ENCODE assay signal across 8 cellular contexts in genomic region chr19:8335343-8336071, GRCh38. TPM values are rescaled to one million over a fixed set of nuclear protein-coding genes. Genes with fewer than 3 reads are reported as not detected.
DNase-seq lines count a peak whose midpoint lies in the region; ATAC-seq, FAIRE-seq and TF ChIP-seq lines count a peak whose summit lies in the region.

No MANE protein-coding gene starts in this region.

- no peak overlapping the region for H3K27ac Mint-ChIP-seq in CD4-positive, CD25-positive, alpha-beta regulatory T cell
- no peak overlapping the region for H3K27ac Mint-ChIP-seq in activated T-cell treated with anti-CD3 and anti-CD28 coated beads, Interleukin-2, amount 50 U/mL, for 24 hours

- H3K4me3 ChIP-seq in CD4-positive, CD25-positive, alpha-beta regulatory T cell (ENCODE audit: low read depth, low read length), result no peak overlapping the region
- peak overlapping the region; percentile 5 for H3K4me3 ChIP-seq in kidney epithelial cell (ENCODE audit: low read depth, low read length)
- H3K4me3 ChIP-seq in kidney (ENCODE audit: low read length in 2 of 2), result no peak overlapping the region

- TF ChIP-seq CTCF in kidney epithelial cell (IDR thresholded peaks at IDR 0.05; ENCODE audit: insufficient read depth, low read length, poor library complexity, severe bottlenecking) (peak; percentile 9), kidney (IDR thresholded peaks at IDR 0.05; ENCODE audit: borderline replicate concordance, extremely low read depth, insufficient read depth) (no peak)

- H3K27ac ChIP-seq in CD4-positive, CD25-positive, alpha-beta regulatory T cell (ENCODE audit: insufficient read depth, low read length, poor library complexity, severe bottlenecking), result no peak overlapping the region
- H3K27ac ChIP-seq in kidney (ENCODE audit: low read depth in 2 of 2, low read length in 2 of 2), result no peak overlapping the region

- peak overlapping the region in 2 of 4 donors; percentile 16 to 61 for H3K4me3 Mint-ChIP-seq in CD4-positive, CD25-positive, alpha-beta regulatory T cell
- peak overlapping the region; percentile 40 for H3K4me3 Mint-ChIP-seq in activated T-cell treated with anti-CD3 and anti-CD28 coated beads, Interleukin-2, amount 50 U/mL, for 24 hours

- FAIRE-seq in kidney (lab: Jason Lieb, UNC), result no peak

- peak in 1 of 2 donors; percentile 25 for ATAC-seq in CD4-positive, CD25-positive, alpha-beta regulatory T cell (ENCODE audit: low read depth in 2 of 2)
- peak; percentile 45 for ATAC-seq in GM18909 (IDR thresholded peaks at IDR 0.05; ENCODE audit: poor library complexity, unreplicated experiment)
- no peak for ATAC-seq in GM21515 (IDR thresholded peaks at IDR 0.05; ENCODE audit: unreplicated experiment)

- H3K36me3 Mint-ChIP-seq in CD4-positive, CD25-positive, alpha-beta regulatory T cell, result peaks cover 3% of the 10 kb centered on the region
- no peaks in the 10 kb centered on the region for H3K36me3 Mint-ChIP-seq in activated T-cell treated with anti-CD3 and anti-CD28 coated beads, Interleukin-2, amount 50 U/mL, for 24 hours (ENCODE audit: low read depth)

- intact Hi-C loops in kidney (cut with DNase I), result no loop called here

- peaks cover 0 to 7% (median 4%) of the 10 kb centered on the region in 4 donors for H3K4me1 Mint-ChIP-seq in CD4-positive, CD25-positive, alpha-beta regulatory T cell
- peaks cover 10% of the 10 kb centered on the region for H3K4me1 Mint-ChIP-seq in activated T-cell treated with anti-CD3 and anti-CD28 coated beads, Interleukin-2, amount 50 U/mL, for 24 hours (ENCODE audit: low read depth)

- H3K27me3 Mint-ChIP-seq in CD4-positive, CD25-positive, alpha-beta regulatory T cell, result peaks cover 29% of the 10 kb centered on the region
- H3K27me3 Mint-ChIP-seq in activated T-cell treated with anti-CD3 and anti-CD28 coated beads, Interleukin-2, amount 50 U/mL, for 24 hours, result peaks cover 42% of the 10 kb centered on the region

- H3K4me1 ChIP-seq in CD4-positive, CD25-positive, alpha-beta regulatory T cell (ENCODE audit: control insufficient read depth, insufficient read depth, low read length, poor library complexity, severe bottlenecking), result peaks cover 20% of the 10 kb centered on the region
- peaks cover 0 to 11% of the 10 kb centered on the region in 2 donors for H3K4me1 ChIP-seq in kidney (ENCODE audit: control insufficient read depth in 1 of 2, insufficient read depth in 1 of 2, low read depth in 1 of 2, low read length in 2 of 2)

- H3K9ac ChIP-seq in kidney (ENCODE audit: low read length in 2 of 2), result no peak overlapping the region

- peak in 2 of 3 donors; percentile 18 to 50 for DNase-seq in CD4-positive, CD25-positive, alpha-beta regulatory T cell
- DNase-seq in activated T-cell treated with anti-CD3 and anti-CD28 coated beads, Interleukin-2, amount 50 U/mL, for 24 hours, result peak; percentile 63
- DNase-seq in kidney epithelial cell (ENCODE audit: low read depth), result no peak
- DNase-seq in kidney, result no peak
- no peak for DNase-seq in NCI-H187 (lab: John Stamatoyannopoulos, UW)
- no peak for DNase-seq in ACHN

- no peaks in the 10 kb centered on the region for H3K9me3 ChIP-seq in CD4-positive, CD25-positive, alpha-beta regulatory T cell (ENCODE audit: control insufficient read depth in 2 of 2, low read length in 2 of 2)
- H3K9me3 ChIP-seq in kidney (ENCODE audit: control insufficient read depth in 1 of 2, low read length in 2 of 2), result no peaks in the 10 kb centered on the region

- H3K9me3 Mint-ChIP-seq in CD4-positive, CD25-positive, alpha-beta regulatory T cell, result peaks cover 0 to 4% (median 0%) of the 10 kb centered on the region in 7 donors
- no peaks in the 10 kb centered on the region for H3K9me3 Mint-ChIP-seq in activated T-cell treated with anti-CD3 and anti-CD28 coated beads, Interleukin-2, amount 50 U/mL, for 24 hours

- no peaks in the 10 kb centered on the region for H3K36me3 ChIP-seq in CD4-positive, CD25-positive, alpha-beta regulatory T cell (ENCODE audit: control insufficient read depth, insufficient read depth, low read length)
- no peaks in the 10 kb centered on the region for H3K36me3 ChIP-seq in kidney epithelial cell (ENCODE audit: control insufficient read depth, insufficient read depth, low read length)
- no peaks in the 10 kb centered on the region for H3K36me3 ChIP-seq in kidney (ENCODE audit: control insufficient read depth in 1 of 2, insufficient read depth in 2 of 2, low read length in 2 of 2)

- in situ Hi-C loops in ACHN (cut with HindIII; ENCODE audit: low pct_ligation_motif_present, low pct_unique_long_range_greater_than_20kb, low sequenced_read_pairs), result no loop called here

- no peaks in the 10 kb centered on the region for H3K27me3 ChIP-seq in CD4-positive, CD25-positive, alpha-beta regulatory T cell (ENCODE audit: control insufficient read depth, insufficient read depth, low read length)
- H3K27me3 ChIP-seq in kidney epithelial cell (ENCODE audit: control insufficient read depth, insufficient read depth, low read length), result peaks cover 34% of the 10 kb centered on the region

RNA-seq across cellular contexts. Expression of gene KANK3, which starts 7.6 kb away (rescaled TPM):
- total RNA-seq in CD4-positive, CD25-positive, alpha-beta regulatory T cell, result 4.4 TPM
- polyA plus RNA-seq in CD4-positive, CD25-positive, alpha-beta regulatory T cell, result 1 to 10 TPM in 2 of 4 donors, under 1 TPM in 2; 0.40 to 2.1 (median 1.0) TPM
- total RNA-seq in kidney epithelial cell, result 3.7 and 8.1 TPM in 2 replicates
- total RNA-seq in kidney, result 26.6 TPM
- 15.0 TPM for polyA plus RNA-seq in kidney (ENCODE audit: insufficient read depth, low read depth, low replicate concordance)

RNA-seq across cellular contexts. Expression of gene RPS28, which starts 14.2 kb away (rescaled TPM):
- total RNA-seq in CD4-positive, CD25-positive, alpha-beta regulatory T cell, result 2,201 TPM
- polyA plus RNA-seq in CD4-positive, CD25-positive, alpha-beta regulatory T cell, result 1,000 to 10,000 TPM; 1,925 to 3,295 (median 2,756) TPM
- total RNA-seq in kidney epithelial cell (298 and 330 TPM in 2 replicates), kidney (1,258 TPM)
- polyA plus RNA-seq in kidney (ENCODE audit: insufficient read depth, low read depth, low replicate concordance), result 1,887 TPM

RNA-seq across cellular contexts. Expression of gene NDUFA7, which starts 14.3 kb away (rescaled TPM):
- 27.4 TPM for total RNA-seq in CD4-positive, CD25-positive, alpha-beta regulatory T cell
- polyA plus RNA-seq in CD4-positive, CD25-positive, alpha-beta regulatory T cell, result 100 to 1,000 TPM; 130 to 181 (median 149) TPM
- total RNA-seq in kidney epithelial cell (49.8 and 61.4 TPM in 2 replicates), kidney (51.2 TPM)
- polyA plus RNA-seq in kidney (ENCODE audit: insufficient read depth, low read depth, low replicate concordance), result 304 TPM

RNA-seq across cellular contexts. Expression of gene CD320, which starts 27.3 kb away (rescaled TPM):
- 27.0 TPM for total RNA-seq in CD4-positive, CD25-positive, alpha-beta regulatory T cell
- 10 to 100 TPM; 42.4 to 63.7 (median 60.0) TPM for polyA plus RNA-seq in CD4-positive, CD25-positive, alpha-beta regulatory T cell
- total RNA-seq in kidney epithelial cell, result 85.6 and 104 TPM in 2 replicates
- total RNA-seq in kidney, result 26.1 TPM
- polyA plus RNA-seq in kidney (ENCODE audit: insufficient read depth, low read depth, low replicate concordance), result 63.1 TPM

RNA-seq across cellular contexts. Expression of gene ANGPTL4, which starts 28.4 kb away (rescaled TPM):
- total RNA-seq in CD4-positive, CD25-positive, alpha-beta regulatory T cell, result not detected
- polyA plus RNA-seq in CD4-positive, CD25-positive, alpha-beta regulatory T cell, result not detected
- total RNA-seq in kidney epithelial cell (22.4 and 31.4 TPM in 2 replicates), kidney (7.2 TPM)
- 40.3 TPM for polyA plus RNA-seq in kidney (ENCODE audit: insufficient read depth, low read depth, low replicate concordance)

Comparison
In these comparisons a context has a peak if more than half of its experiments do, and no peak if none do; other contexts are left out.
1. DNase-seq: peak in CD4-positive, CD25-positive, alpha-beta regulatory T cell (2 of 3) and activated T-cell treated with anti-CD3 and anti-CD28 coated beads, Interleukin-2, amount 50 U/mL, for 24 hours (single experiment); none in kidney epithelial cell (single experiment), kidney (single experiment), NCI-H187 (0 of 2) and ACHN (single experiment).